ENCODE assay signal across 17 cellular contexts in the genomic region with DNA sequence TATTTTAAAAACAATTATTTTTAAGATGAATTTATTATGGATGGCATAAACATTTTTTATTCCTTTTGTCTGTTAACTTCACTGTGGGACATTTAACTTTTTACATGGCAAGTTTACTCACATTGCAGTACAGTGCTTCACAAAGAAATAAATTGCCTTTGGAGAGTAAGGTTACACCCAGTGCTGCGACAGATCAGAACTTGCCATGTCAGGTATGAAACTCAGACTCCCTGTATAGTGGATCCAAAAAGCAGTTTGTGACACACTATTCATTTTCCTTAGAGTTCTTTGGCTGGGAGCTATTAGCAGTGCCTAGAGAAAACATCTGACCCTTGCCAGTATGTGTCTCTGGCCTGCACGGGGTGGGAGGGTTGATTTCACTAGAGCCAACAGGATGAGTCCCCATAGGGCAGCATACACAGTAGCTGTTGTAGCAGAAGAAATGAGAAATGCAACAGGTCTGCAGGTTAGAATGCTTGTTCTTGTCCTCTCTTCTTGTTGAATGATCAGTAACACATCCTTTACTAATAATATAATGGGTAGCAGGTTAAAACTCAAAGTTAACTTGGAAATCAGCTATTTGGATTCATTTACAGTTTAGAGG. TPM values are rescaled to one million over a fixed set of nuclear protein-coding genes. Genes with fewer than 3 reads are reported as not detected.
DNase-seq lines count a peak whose midpoint lies in the region; ATAC-seq and TF ChIP-seq lines count a peak whose summit lies in the region.
"Had no signal": no experiment of that assay in that cellular context is flagged by ENCODE, and none has a peak within 500 bp of the region (broad histone marks: within the 10 kb centered on the region; RNA-seq: fewer than 3 reads in every experiment).

No MANE protein-coding gene starts in this region.

- H3K36me3 Mint-ChIP-seq in activated CD8-positive, alpha-beta T cell treated with anti-CD3 and anti-CD28 coated beads for 36 hours (ENCODE audit: low read depth): peaks cover 28% of the 10 kb centered on the region
- H3K36me3 Mint-ChIP-seq in activated CD8-positive, alpha-beta T cell treated with anti-CD3 and anti-CD28 coated beads, Interleukin-2, amount 10 ng/mL, durations not matched to agents 7 days and 5 days (ENCODE audit: low read depth): peaks cover 46% of the 10 kb centered on the region
- H3K36me3 Mint-ChIP-seq in GM23338 (ENCODE audit: low read depth) (peaks cover 3% of the 10 kb centered on the region; the same call in 2 of the 3 replicates), type B pancreatic cell (no peaks in the 10 kb centered on the region), natural killer cell (no peaks in the 10 kb centered on the region)

- no peaks in the 10 kb centered on the region for H3K27me3 Mint-ChIP-seq in activated CD8-positive, alpha-beta T cell treated with anti-CD3 and anti-CD28 coated beads for 36 hours
- no peaks in the 10 kb centered on the region for H3K27me3 Mint-ChIP-seq in activated CD8-positive, alpha-beta T cell treated with anti-CD3 and anti-CD28 coated beads, Interleukin-2, amount 10 ng/mL, durations not matched to agents 7 days and 5 days (ENCODE audit: low read depth)
- H3K27me3 Mint-ChIP-seq in GM23338 (ENCODE audit: insufficient read depth, low read depth, poor library complexity): no peaks in the 10 kb centered on the region
- no peaks in the 10 kb centered on the region for H3K27me3 Mint-ChIP-seq in type B pancreatic cell
- peaks cover 7 to 12% of the 10 kb centered on the region in 2 donors for H3K27me3 Mint-ChIP-seq in natural killer cell (ENCODE audit: low read depth in 2 of 2)

- no peak for ATAC-seq in activated CD8-positive, alpha-beta T cell treated with anti-CD3 and anti-CD28 coated beads for 36 hours
- ATAC-seq in activated CD8-positive, alpha-beta T cell treated with anti-CD3 and anti-CD28 coated beads, Interleukin-2, amount 10 ng/mL, durations not matched to agents 7 days and 5 days: no peak
- ATAC-seq in GM23338: no peak
- no peak for ATAC-seq in natural killer cell

- no peaks in the 10 kb centered on the region for H3K36me3 ChIP-seq in GM23338 (ENCODE audit: insufficient read depth)
- H3K36me3 ChIP-seq: BLaER1 treated with 17β-estradiol and CSF1 and Interleukin-3, amounts not matched to agents 10 nM and 100 nM had no signal

- no peaks in the 10 kb centered on the region for H3K27me3 ChIP-seq in GM23338 (ENCODE audit: insufficient read depth)
- H3K27me3 ChIP-seq: BLaER1 treated with 17β-estradiol and CSF1 and Interleukin-3, amounts not matched to agents 10 nM and 100 nM had no signal

- CTCF ChIA-PET in activated CD8-positive, alpha-beta T cell treated with anti-CD3 and anti-CD28 coated beads for 36 hours (lab: Charles Lee): interaction anchor here (1.9 kb wide), 1 partner anchor 62 kb away, joined by 5 read pairs; no protein-coding TSS in a partner anchor
- CTCF ChIA-PET in activated CD8-positive, alpha-beta T cell treated with anti-CD3 and anti-CD28 coated beads, Interleukin-2, amount 10 ng/mL, durations not matched to agents 7 days and 5 days (lab: Charles Lee): interaction anchor here (0.9 kb wide), 1 partner anchor 8 kb away, joined by 3 read pairs; no protein-coding TSS in a partner anchor

- no peaks in the 10 kb centered on the region for H4K20me1 ChIP-seq in GM23338 (replicated peaks; ENCODE audit: insufficient read depth)
- H4K20me1 ChIP-seq: BLaER1 treated with 17β-estradiol and CSF1 and Interleukin-3, amounts not matched to agents 10 nM and 100 nM had no signal

- no peaks in the 10 kb centered on the region for H3K79me2 ChIP-seq in GM23338 (replicated peaks; ENCODE audit: insufficient read depth)

- H3K27ac ChIP-seq in GM23338 (ENCODE audit: low read depth): no peak overlapping the region
- H3K27ac ChIP-seq: BLaER1 treated with 17β-estradiol and CSF1 and Interleukin-3, amounts not matched to agents 10 nM and 100 nM had no signal

- H2AFZ ChIP-seq in GM23338: no peak overlapping the region

- H3K4me3 ChIP-seq in GM23338 (no peak overlapping the region), epithelial cell of esophagus (ENCODE audit: low read length) (no peak overlapping the region)
- H3K4me3 ChIP-seq: BLaER1 treated with 17β-estradiol and CSF1 and Interleukin-3, amounts not matched to agents 10 nM and 100 nM had no signal

- no peak for TF ChIP-seq CTCF in activated CD8-positive, alpha-beta T cell treated with anti-CD3 and anti-CD28 coated beads for 36 hours (IDR thresholded peaks at IDR 0.05)
- TF ChIP-seq CTCF in GM23338 (conservative IDR thresholded peaks at IDR 0.05; ENCODE audit: low read depth in 2 of 2): no peak
- TF ChIP-seq CTCF in epithelial cell of esophagus (IDR thresholded peaks at IDR 0.05; ENCODE audit: insufficient read depth, low read depth, low read length, missing control alignments): no peak
- TF ChIP-seq CTCF in type B pancreatic cell (conservative IDR thresholded peaks at IDR 0.05): no peak
- no peak for TF ChIP-seq CTCF in natural killer cell (IDR thresholded peaks at IDR 0.05)

- no peak for DNase-seq in activated CD8-positive, alpha-beta T cell treated with anti-CD3 and anti-CD28 coated beads for 36 hours
- DNase-seq in activated CD8-positive, alpha-beta T cell treated with anti-CD3 and anti-CD28 coated beads, Interleukin-2, amount 10 ng/mL, durations not matched to agents 7 days and 5 days: no peak
- DNase-seq in GM23338 (ENCODE audit: low spot score) (no peak), epithelial cell of esophagus (ENCODE audit: low read depth) (peak; percentile 55), type B pancreatic cell (ENCODE audit: extremely low spot score, unreplicated experiment) (no peak), GDM1 (lab: John Stamatoyannopoulos, UW) (no peak), natural killer cell (no peak)
- DNase-seq: 8988T, GF-D8, H7, HFFc6, NCI-H1694, NCI-H2081, NCI-H446, NCI-H526, Right ventricle myocardium superior had no signal

- no peaks in the 10 kb centered on the region for H3K4me1 ChIP-seq in GM23338 (ENCODE audit: insufficient read depth)

- POLR2A ChIA-PET in activated CD8-positive, alpha-beta T cell treated with anti-CD3 and anti-CD28 coated beads for 36 hours (lab: Charles Lee): no interaction called here
- POLR2A ChIA-PET in activated CD8-positive, alpha-beta T cell treated with anti-CD3 and anti-CD28 coated beads, Interleukin-2, amount 10 ng/mL, durations not matched to agents 7 days and 5 days (lab: Charles Lee): no interaction called here

- no peak overlapping the region for H3K4me3 Mint-ChIP-seq in activated CD8-positive, alpha-beta T cell treated with anti-CD3 and anti-CD28 coated beads for 36 hours
- no peak overlapping the region for H3K4me3 Mint-ChIP-seq in activated CD8-positive, alpha-beta T cell treated with anti-CD3 and anti-CD28 coated beads, Interleukin-2, amount 10 ng/mL, durations not matched to agents 7 days and 5 days
- H3K4me3 Mint-ChIP-seq in GM23338 (no peak overlapping the region), type B pancreatic cell (no peak overlapping the region), natural killer cell (no peak overlapping the region)
- H3K4me3 Mint-ChIP-seq: HFFc6 had no signal

- peaks cover 9% of the 10 kb centered on the region; the same call in 1 of the 2 replicates for H3K9me2 ChIP-seq in GM23338 (ENCODE audit: insufficient read depth)

- H3K9me3 Mint-ChIP-seq in activated CD8-positive, alpha-beta T cell treated with anti-CD3 and anti-CD28 coated beads for 36 hours: peaks cover 17% of the 10 kb centered on the region
- peaks cover 20% of the 10 kb centered on the region for H3K9me3 Mint-ChIP-seq in activated CD8-positive, alpha-beta T cell treated with anti-CD3 and anti-CD28 coated beads, Interleukin-2, amount 10 ng/mL, durations not matched to agents 7 days and 5 days (ENCODE audit: insufficient read depth)
- H3K9me3 Mint-ChIP-seq in GM23338: peaks cover 3% of the 10 kb centered on the region; the same call in 1 of the 3 replicates
- peaks cover 6% of the 10 kb centered on the region for H3K9me3 Mint-ChIP-seq in type B pancreatic cell
- peaks cover 0 to 2% of the 10 kb centered on the region in 2 donors for H3K9me3 Mint-ChIP-seq in natural killer cell
- H3K9me3 Mint-ChIP-seq: HFFc6 had no signal

- H3K4me1 Mint-ChIP-seq in activated CD8-positive, alpha-beta T cell treated with anti-CD3 and anti-CD28 coated beads for 36 hours (ENCODE audit: low read depth): peaks cover 7% of the 10 kb centered on the region
- peaks cover 2% of the 10 kb centered on the region for H3K4me1 Mint-ChIP-seq in activated CD8-positive, alpha-beta T cell treated with anti-CD3 and anti-CD28 coated beads, Interleukin-2, amount 10 ng/mL, durations not matched to agents 7 days and 5 days (ENCODE audit: low read depth)
- H3K4me1 Mint-ChIP-seq in GM23338: no peaks in the 10 kb centered on the region
- no peaks in the 10 kb centered on the region for H3K4me1 Mint-ChIP-seq in type B pancreatic cell (ENCODE audit: unreplicated experiment)
- no peaks in the 10 kb centered on the region for H3K4me1 Mint-ChIP-seq in natural killer cell

- H3K27ac Mint-ChIP-seq in activated CD8-positive, alpha-beta T cell treated with anti-CD3 and anti-CD28 coated beads for 36 hours: peak overlapping the region; percentile 37
- no peak overlapping the region for H3K27ac Mint-ChIP-seq in activated CD8-positive, alpha-beta T cell treated with anti-CD3 and anti-CD28 coated beads, Interleukin-2, amount 10 ng/mL, durations not matched to agents 7 days and 5 days
- 0 out of 2 replicates have a peak overlapping the region, but pooled peaks have one; percentile 14 for H3K27ac Mint-ChIP-seq in GM23338
- peak overlapping the region; percentile 53 for H3K27ac Mint-ChIP-seq in type B pancreatic cell
- H3K27ac Mint-ChIP-seq in natural killer cell: no peak overlapping the region
- H3K27ac Mint-ChIP-seq: HFFc6 had no signal

- no peaks in the 10 kb centered on the region for H3F3A ChIP-seq in GM23338 (replicated peaks; ENCODE audit: low read depth)

- H3K4me2 ChIP-seq in GM23338: no peak overlapping the region

- intact Hi-C loops in activated CD8-positive, alpha-beta T cell treated with anti-CD3 and anti-CD28 coated beads for 36 hours (cut with micrococcal nuclease): no loop called here
- intact Hi-C loops in natural killer cell (cut with micrococcal nuclease): no loop called here

TF ChIP-seq in GM23338, 12 proteins besides CTCF, POLR2A, EP300 and RAD21 (continues in another document):
- no peak for TF ChIP-seq JUNB (IDR thresholded peaks at IDR 0.05; ENCODE audit: unreplicated experiment)

RNA-seq across cellular contexts. Expression of gene STARD4, which starts 42.9 kb away (rescaled TPM):
- total RNA-seq in activated CD8-positive, alpha-beta T cell treated with anti-CD3 and anti-CD28 coated beads for 36 hours: 100 to 1,000 TPM; 132 TPM
- total RNA-seq in activated CD8-positive, alpha-beta T cell treated with anti-CD3 and anti-CD28 coated beads, Interleukin-2, amount 10 ng/mL, durations not matched to agents 7 days and 5 days: 10 to 100 TPM; 52.3 to 55.9 TPM
- total RNA-seq in GM23338 (2014; rRNA removed; shearing (Covaris generic)): 92.0 and 106 TPM in 2 replicates
- 21.6 and 25.0 TPM in 2 replicates for polyA plus RNA-seq in GM23338 (2016; fragmentation: Nextera tagmentation; extraction: Ambion mirVana)
- total RNA-seq in type B pancreatic cell (ENCODE audit: low replicate concordance) (39.1 and 56.6 TPM in 2 replicates), natural killer cell (10 to 100 TPM; 53.3 to 90.2 (median 53.6) TPM)

Comparison
In these comparisons a context has a peak if more than half of its experiments do, and no peak if none do; other contexts are left out.
1. H3K27ac Mint-ChIP-seq: peak in activated CD8-positive, alpha-beta T cell treated with anti-CD3 and anti-CD28 coated beads for 36 hours (single experiment), GM23338 (single experiment) and type B pancreatic cell (single experiment); none in activated CD8-positive, alpha-beta T cell treated with anti-CD3 and anti-CD28 coated beads, Interleukin-2, amount 10 ng/mL, durations not matched to agents 7 days and 5 days (single experiment) and natural killer cell (0 of 2).